7 cellular contexts compared by ENCODE assay signal in genomic region chr19:55216461-55217198, GRCh38. TPM values are rescaled to one million over a fixed set of nuclear protein-coding genes. Genes with fewer than 3 reads are reported as not detected.
DNase-seq lines count a peak whose midpoint lies in the region; ATAC-seq, FAIRE-seq and TF ChIP-seq lines count a peak whose summit lies in the region.

No MANE protein-coding gene starts in this region.

- no peak for TF ChIP-seq CTCF in GM12875 (IDR thresholded peaks at IDR 0.05; ENCODE audit: borderline replicate concordance, insufficient read depth, low read depth, low read length)

- peak overlapping the region in 18 of 21 experiments; percentile 20 to 85 (median 66) for H3K27ac ChIP-seq in skin epidermis

- FAIRE-seq in TTC549 (lab: Jason Lieb, UNC), result peak; percentile 29

- DNase-seq in NCI-H2081 treated with DMSO at 0.1 percent for 48 hours (lab: John Stamatoyannopoulos, UW) (peak; percentile 77), cerebellum (ENCODE audit: low spot score) (peak; percentile 95), iris pigment epithelial cell (ENCODE audit: low read depth) (peak; percentile 100)

- ATAC-seq in GM21717 (IDR thresholded peaks at IDR 0.05; ENCODE audit: unreplicated experiment), result no peak

- H3K4me3 ChIP-seq in GM12875 (ENCODE audit: low read depth, low read length), result peak overlapping the region; percentile 15
- H3K4me3 ChIP-seq in skin epidermis, result peak overlapping the region; percentile 20 to 39 (median 27)

RNA-seq across cellular contexts. Expression of gene PTPRH, which starts 7.3 kb away (rescaled TPM):
- 0.73 TPM for total RNA-seq in cerebellum

RNA-seq across cellular contexts. Expression of gene TMEM86B, which starts 11.9 kb away (rescaled TPM):
- 3.1 TPM for total RNA-seq in cerebellum

RNA-seq across cellular contexts. Expression of gene SYT5, which starts 36.5 kb away (rescaled TPM):
- total RNA-seq in cerebellum, result 15.6 TPM

RNA-seq across cellular contexts. Expression of gene PPP6R1, which starts 42.2 kb away (rescaled TPM):
- 15.4 TPM for total RNA-seq in cerebellum

RNA-seq across cellular contexts. Expression of gene DNAAF3, which starts 50.2 kb away (rescaled TPM):
- 2.0 TPM for total RNA-seq in cerebellum
